Comparison of ENCODE assay signal across 1 cellular context in the genomic region with DNA sequence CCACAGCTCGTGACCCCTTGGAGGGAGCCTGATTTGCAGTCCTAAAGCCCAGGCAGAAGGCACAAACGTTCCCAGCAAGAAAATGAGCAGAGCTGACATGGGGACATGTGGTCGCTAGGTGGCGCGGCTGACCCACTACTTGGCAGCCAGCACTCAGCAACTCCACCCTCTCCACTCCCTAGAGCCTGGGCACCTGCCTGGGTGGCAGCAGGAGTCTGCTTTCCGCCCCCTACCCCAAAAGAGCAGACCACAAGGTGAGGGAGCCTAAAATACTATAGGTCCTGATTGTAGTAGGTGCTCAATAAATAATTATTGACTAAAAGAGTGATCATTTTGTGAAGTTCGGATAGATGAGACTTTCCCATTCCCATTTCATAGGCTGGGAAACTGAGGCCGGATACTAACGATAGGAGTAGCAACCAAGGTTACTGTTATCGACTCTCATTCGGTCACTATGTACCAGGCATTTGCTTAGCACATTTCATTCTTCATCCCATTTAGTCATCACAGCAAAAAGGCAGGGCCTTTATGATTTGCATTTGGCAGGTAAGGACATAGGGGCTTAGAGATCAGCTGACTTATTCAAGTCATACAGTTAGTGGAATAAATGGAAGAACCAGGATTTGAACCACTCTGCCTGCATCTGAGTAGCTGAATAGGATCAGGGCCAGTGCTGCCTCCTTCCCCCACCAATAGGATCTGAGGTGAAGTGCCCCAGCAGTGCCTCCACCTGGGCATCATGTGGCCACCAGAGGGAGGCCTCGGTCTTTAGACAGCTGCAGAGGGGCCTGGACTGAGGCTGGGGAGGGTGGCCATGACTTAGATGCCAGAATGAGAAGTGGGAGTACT.
TF ChIP-seq lines count a peak whose summit lies in the region.

No MANE protein-coding gene starts in this region.

TF ChIP-seq in endothelial cell of umbilical vein, 7 proteins besides CTCF, POLR2A, EP300 and RAD21 (continued from another document):
- TF ChIP-seq, protein P1, sequence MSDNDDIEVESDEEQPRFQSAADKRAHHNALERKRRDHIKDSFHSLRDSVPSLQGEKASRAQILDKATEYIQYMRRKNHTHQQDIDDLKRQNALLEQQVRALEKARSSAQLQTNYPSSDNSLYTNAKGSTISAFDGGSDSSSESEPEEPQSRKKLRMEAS (IDR thresholded peaks at IDR 0.05; ENCODE audit: insufficient read depth, insufficient read length): no peak
- TF ChIP-seq MYC (IDR thresholded peaks at IDR 0.05; ENCODE audit: low read depth, low read length): no peak
- no peak for TF ChIP-seq JUN (IDR thresholded peaks at IDR 0.05; ENCODE audit: borderline replicate concordance, insufficient read depth, insufficient read length, low read depth)
